Comparison of ENCODE assay signal across 21 cellular contexts in the genomic region with DNA sequence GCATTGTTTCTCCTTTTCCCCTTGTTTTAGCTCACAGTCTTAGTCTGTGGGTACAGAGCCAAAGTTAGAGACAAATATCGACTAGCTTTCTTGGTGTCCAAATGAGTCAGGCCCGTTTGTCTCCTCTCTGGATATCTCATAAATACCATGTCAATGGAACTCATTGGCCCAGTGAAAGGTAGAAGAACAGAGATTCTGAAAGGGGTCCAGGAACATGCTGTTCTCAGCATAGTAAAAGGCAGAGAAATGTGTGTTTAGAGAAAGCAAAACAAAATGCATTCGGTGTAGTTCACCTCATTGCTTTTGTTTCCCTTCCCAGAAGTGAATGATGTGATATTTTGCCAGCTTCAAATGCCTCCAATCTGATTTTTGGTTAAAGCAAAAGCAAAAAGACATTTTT.
A peak's percentile ranks its signal among the peaks of the same experiment; 100 is the strongest.
DNase-seq lines count a peak whose midpoint lies in the region; ATAC-seq and TF ChIP-seq lines count a peak whose summit lies in the region.
"Had no signal": no experiment of that assay in that cellular context is flagged by ENCODE, and none has a peak within 500 bp of the region (broad histone marks: within the 10 kb centered on the region; RNA-seq: fewer than 3 reads in every experiment).

No MANE protein-coding gene starts in this region.

- 0 out of 2 replicates have a peak overlapping the region, but pooled peaks have one; percentile 27 for H2AFZ ChIP-seq in DND-41 (ENCODE audit: low read depth, low read length)

- H3K79me2 ChIP-seq in DND-41 (ENCODE audit: insufficient read depth, low read length), result no peaks in the 10 kb centered on the region

- H3K4me1 ChIP-seq in DND-41 (ENCODE audit: insufficient read depth, low read length) (no peaks in the 10 kb centered on the region), gastrocnemius medialis (no peaks in the 10 kb centered on the region), lower lobe of right lung (no peaks in the 10 kb centered on the region)
- H3K4me1 ChIP-seq: A549, BE2C, Peyer's patch, SJSA1 had no signal

- H3K4me3 ChIP-seq in DND-41 (ENCODE audit: low read depth in 1 of 2, low read length in 2 of 2), result no peak overlapping the region
- H3K4me3 ChIP-seq in gastrocnemius medialis, result no peak overlapping the region
- H3K4me3 ChIP-seq in lower lobe of right lung, result no peak overlapping the region
- H3K4me3 ChIP-seq: A549, MG63, Peyer's patch, SJSA1 had no signal

- no peak for ATAC-seq in DND-41 (ENCODE audit: insufficient read depth, low read depth)
- ATAC-seq in gastrocnemius medialis, result peak; percentile 75 to 89
- ATAC-seq in lower lobe of right lung, result no peak
- ATAC-seq: A549 had no signal

- DNase-seq in DND-41, result no peak
- no peak for DNase-seq in caudate nucleus (lab: John Stamatoyannopoulos, UW)
- peak; percentile 6 for DNase-seq in midbrain (lab: John Stamatoyannopoulos, UW)
- DNase-seq in gastrocnemius medialis, result no peak
- no peak for DNase-seq in DMS53 treated with DMSO at 0.1 percent for 48 hours (lab: John Stamatoyannopoulos, UW; ENCODE audit: unreplicated experiment)
- DNase-seq in stimulated activated CD4-positive, alpha-beta T cell treated with anti-CD3 and anti-CD28 coated beads, Interleukin-15, amount 100 ng/mL, for 24 hours, result no peak
- no peak for DNase-seq in lower lobe of right lung
- DNase-seq in stimulated activated CD8-positive, alpha-beta memory T cell treated with anti-CD3 and anti-CD28 coated beads, Interleukin-4, amount 100 ng/mL, for 48 hours, result no peak
- DNase-seq: BE2C, DMS79, H7, MG63, NCI-H1417 treated with DMSO at 0.1 percent for 48 hours, NCI-H187, NCI-H2107, NCI-H2227 treated with DMSO at 0.1 percent for 48 hours, NCI-H510A treated with DMSO at 0.1 percent for 48 hours, NCI-H774, Peyer's patch had no signal

- H3K36me3 ChIP-seq in DND-41 (ENCODE audit: insufficient read depth, low read length), result no peaks in the 10 kb centered on the region
- no peaks in the 10 kb centered on the region for H3K36me3 ChIP-seq in gastrocnemius medialis
- no peaks in the 10 kb centered on the region for H3K36me3 ChIP-seq in lower lobe of right lung
- H3K36me3 ChIP-seq: BE2C, MG63, Peyer's patch, SJSA1 had no signal

- no peaks in the 10 kb centered on the region for H4K20me1 ChIP-seq in DND-41 (ENCODE audit: insufficient read depth, low read length)

- H3K27me3 ChIP-seq in DND-41 (ENCODE audit: insufficient read depth, low read length, poor library complexity) (no peaks in the 10 kb centered on the region), gastrocnemius medialis (no peaks in the 10 kb centered on the region), lower lobe of right lung (ENCODE audit: low read depth) (no peaks in the 10 kb centered on the region)
- H3K27me3 ChIP-seq: BE2C, MG63, Peyer's patch, SJSA1 had no signal

- H3K27ac ChIP-seq in DND-41 (ENCODE audit: low read length) (no peak overlapping the region), caudate nucleus (ENCODE audit: low read depth, low read length) (peak overlapping the region; percentile 11), gastrocnemius medialis (peak overlapping the region in 2 of 4 donors; percentile 10 to 39), lower lobe of right lung (no peak overlapping the region)
- H3K27ac ChIP-seq: A549, Peyer's patch, SJSA1 had no signal

- in situ Hi-C loops in gastrocnemius medialis (cut with MboI; ENCODE audit: low sequenced_read_pairs in 4 of 4), result no loop called here

- TF ChIP-seq POLR2A in gastrocnemius medialis (IDR thresholded peaks at IDR 0.05), result no peak

- H3K4me2 ChIP-seq in DND-41 (ENCODE audit: insufficient read depth, low read length), result no peak overlapping the region
- H3K4me2 ChIP-seq: A549 had no signal

- intact Hi-C loops in gastrocnemius medialis (cut with DNase I; ENCODE audit: low total_unique reads) (no loop called here), lower lobe of right lung (cut with DNase I) (no loop called here)

- no peak overlapping the region for H3K9ac ChIP-seq in DND-41 (ENCODE audit: low read depth, low read length)

- H3K9me3 ChIP-seq in DND-41 (ENCODE audit: insufficient read depth, low read length, severe bottlenecking), result peaks cover 10% of the 10 kb centered on the region
- no peaks in the 10 kb centered on the region for H3K9me3 ChIP-seq in gastrocnemius medialis
- no peaks in the 10 kb centered on the region for H3K9me3 ChIP-seq in lower lobe of right lung
- H3K9me3 ChIP-seq: A549, BE2C, MG63, Peyer's patch, SJSA1 had no signal

- TF ChIP-seq CTCF in DND-41 (IDR thresholded peaks at IDR 0.05; ENCODE audit: borderline replicate concordance, extremely low read depth, low read length, poor library complexity, severe bottlenecking) (no peak), gastrocnemius medialis (IDR thresholded peaks at IDR 0.05 in 4 of 5, conservative IDR thresholded peaks at IDR 0.05 in 1 of 5) (no peak), lower lobe of right lung (IDR thresholded peaks at IDR 0.05) (no peak)

Comparison
In these comparisons a context has a peak if more than half of its experiments do, and no peak if none do; other contexts are left out.
1. ATAC-seq: peak in gastrocnemius medialis (2 of 2); none in DND-41 (single experiment) and lower lobe of right lung (0 of 2).